ENCODE assay signal across 1 cellular context in genomic region chr18:50308851-50309250, GRCh38. TPM values are rescaled to one million over a fixed set of nuclear protein-coding genes. Genes with fewer than 3 reads are reported as not detected.
"Had no signal": no experiment of that assay in that cellular context is flagged by ENCODE, and none has a peak within 500 bp of the region (broad histone marks: within the 10 kb centered on the region; RNA-seq: fewer than 3 reads in every experiment).

No MANE protein-coding gene starts in this region.

RNA-seq across cellular contexts. Expression of gene CFAP53, which starts 42.6 kb away (rescaled TPM):
- total RNA-seq: mononuclear cell had no signal
